ENCODE assay signal across 18 cellular contexts in the genomic region with DNA sequence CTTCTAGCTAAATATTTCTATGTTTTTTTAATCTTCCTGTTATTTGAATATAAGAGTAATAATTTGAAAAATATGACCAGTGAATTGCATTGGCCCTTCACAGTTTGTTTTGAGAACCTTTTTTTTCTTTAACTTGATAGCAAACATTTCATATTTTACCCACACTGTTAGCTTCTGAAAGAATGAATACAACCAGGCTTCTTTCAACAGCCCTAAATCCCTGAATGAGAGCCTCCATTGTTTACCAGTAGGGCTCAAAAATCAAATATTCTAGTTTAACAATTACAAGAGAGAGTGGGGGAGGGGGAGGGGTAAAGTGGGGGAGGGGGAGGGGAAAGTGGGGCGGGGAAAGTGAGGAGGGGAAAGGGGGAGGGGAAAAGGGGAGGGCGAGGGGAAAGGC. TPM values are rescaled to one million over a fixed set of nuclear protein-coding genes. Genes with fewer than 3 reads are reported as not detected.
A peak's percentile ranks its signal among the peaks of the same experiment; 100 is the strongest.
DNase-seq lines count a peak whose midpoint lies in the region; ATAC-seq and TF ChIP-seq lines count a peak whose summit lies in the region.
"Had no signal": no experiment of that assay in that cellular context is flagged by ENCODE, and none has a peak within 500 bp of the region (broad histone marks: within the 10 kb centered on the region; RNA-seq: fewer than 3 reads in every experiment).

No MANE protein-coding gene starts in this region.

- H3K9me3 ChIP-seq in SK-N-SH = no peaks in the 10 kb centered on the region
- H3K9me3 ChIP-seq: BE2C had no signal

- WGBS in SK-N-SH (ENCODE audit: low lambda C conversion rate) = 71% methylated on average over 2 of the region's 2 CpGs

- H2AFZ ChIP-seq in SK-N-SH (ENCODE audit: low read depth) = no peak overlapping the region

- DNase-seq in SK-N-SH = peak; percentile 27
- peak; percentile 44 for DNase-seq in midbrain (lab: John Stamatoyannopoulos, UW)
- no peak for DNase-seq in NCI-H2029 (lab: John Stamatoyannopoulos, UW)
- no peak for DNase-seq in NCI-H526 (lab: John Stamatoyannopoulos, UW)
- DNase-seq: BE2C; Calu3; CD8-positive, alpha-beta memory T cell; DMS79 treated with DMSO at 0.1 percent for 48 hours; Kasumi-1; NCI-H1105; NCI-H1436 treated with DMSO at 0.1 percent for 48 hours; NCI-H2029 treated with DMSO at 0.1 percent for 48 hours had no signal

- TF ChIP-seq RAD21 in SK-N-SH (IDR thresholded peaks at IDR 0.05; ENCODE audit: low read length) = no peak

- CTCF ChIA-PET in SK-N-SH (lab: Yijun Ruan, JAX) = interaction anchor here (1.6 kb wide), 1 partner anchor 31 kb away, joined by 4 read pairs; no protein-coding TSS in a partner anchor

- POLR2A ChIA-PET in SK-N-SH (lab: Yijun Ruan, JAX) = no interaction called here

- H3K27ac ChIP-seq in SK-N-SH (ENCODE audit: low read depth in 2 of 2, low read length in 1 of 2) (no peak overlapping the region), cingulate gyrus (ENCODE audit: low read depth, low read length) (peak overlapping the region; percentile 50)
- H3K27ac ChIP-seq: 22Rv1 had no signal

- H3K27me3 ChIP-seq in SK-N-SH (ENCODE audit: insufficient read depth) = no peaks in the 10 kb centered on the region
- H3K27me3 ChIP-seq: BE2C had no signal

- H3K36me3 ChIP-seq in SK-N-SH (replicated peaks in 1 of 2; ENCODE audit: control insufficient read depth in 1 of 2, insufficient read depth in 2 of 2, low read length in 1 of 2) = no peaks in the 10 kb centered on the region
- H3K36me3 ChIP-seq: BE2C had no signal

- H4K20me1 ChIP-seq in SK-N-SH (ENCODE audit: insufficient read depth) = no peaks in the 10 kb centered on the region

- no peak overlapping the region for H3K9ac ChIP-seq in SK-N-SH

- no peak overlapping the region for H3K4me2 ChIP-seq in SK-N-SH

- no peaks in the 10 kb centered on the region for H3F3A ChIP-seq in SK-N-SH (replicated peaks; ENCODE audit: insufficient read depth)

- H3K4me1 ChIP-seq in SK-N-SH (ENCODE audit: control insufficient read depth in 1 of 2, insufficient read depth in 2 of 2, low read depth in 1 of 2, low read length in 1 of 2) = no peaks in the 10 kb centered on the region
- H3K4me1 ChIP-seq: BE2C had no signal

- no peaks in the 10 kb centered on the region for H3K79me2 ChIP-seq in SK-N-SH (ENCODE audit: insufficient read depth)

- no peak for ATAC-seq in SK-N-SH treated with all-trans-retinoic acid at 6 μM for 48 hours
- ATAC-seq in HG03039 (IDR thresholded peaks at IDR 0.05; ENCODE audit: unreplicated experiment) = no peak
- no peak for ATAC-seq in GM21381 (IDR thresholded peaks at IDR 0.05; ENCODE audit: unreplicated experiment)

- no peak for TF ChIP-seq EP300 in SK-N-SH (IDR thresholded peaks at IDR 0.05; ENCODE audit: borderline replicate concordance in 1 of 2, low read depth in 1 of 2, low read length in 1 of 2)

- H3K9me2 ChIP-seq in SK-N-SH = no peaks in the 10 kb centered on the region

- H3K4me3 ChIP-seq in SK-N-SH (ENCODE audit: low read depth in 2 of 2, low read length in 1 of 2) = no peak overlapping the region
- H3K4me3 ChIP-seq: K562 had no signal

- no peak for TF ChIP-seq CTCF in SK-N-SH (IDR thresholded peaks at IDR 0.05)

TF ChIP-seq in SK-N-SH, 30 proteins besides CTCF, POLR2A, EP300 and RAD21 (continues in another document):
- TF ChIP-seq SMC3 (IDR thresholded peaks at IDR 0.05; ENCODE audit: low read depth, low read length) (no peak), GABPA (IDR thresholded peaks at IDR 0.05; ENCODE audit: low read depth) (no peak), FOXJ3 (CRISPR knock-in tag; IDR thresholded peaks at IDR 0.05) (no peak), POLR2AphosphoS5 (IDR thresholded peaks at IDR 0.05; ENCODE audit: low read depth, low read length) (no peak), TAF1 (IDR thresholded peaks at IDR 0.05; ENCODE audit: borderline replicate concordance, low read depth, low read length) (no peak), RCOR1 (IDR thresholded peaks at IDR 0.05; ENCODE audit: low read length) (no peak), CHD2 (IDR thresholded peaks at IDR 0.05; ENCODE audit: low read length, partially characterized antibody) (no peak), JUND (IDR thresholded peaks at IDR 0.05) (no peak), FOSL2 (IDR thresholded peaks at IDR 0.05; ENCODE audit: borderline replicate concordance, low read depth) (no peak), ELF1 (IDR thresholded peaks at IDR 0.05) (no peak), YY1 (IDR thresholded peaks at IDR 0.05; ENCODE audit: low read depth) (no peak)
- TF ChIP-seq, protein P1, sequence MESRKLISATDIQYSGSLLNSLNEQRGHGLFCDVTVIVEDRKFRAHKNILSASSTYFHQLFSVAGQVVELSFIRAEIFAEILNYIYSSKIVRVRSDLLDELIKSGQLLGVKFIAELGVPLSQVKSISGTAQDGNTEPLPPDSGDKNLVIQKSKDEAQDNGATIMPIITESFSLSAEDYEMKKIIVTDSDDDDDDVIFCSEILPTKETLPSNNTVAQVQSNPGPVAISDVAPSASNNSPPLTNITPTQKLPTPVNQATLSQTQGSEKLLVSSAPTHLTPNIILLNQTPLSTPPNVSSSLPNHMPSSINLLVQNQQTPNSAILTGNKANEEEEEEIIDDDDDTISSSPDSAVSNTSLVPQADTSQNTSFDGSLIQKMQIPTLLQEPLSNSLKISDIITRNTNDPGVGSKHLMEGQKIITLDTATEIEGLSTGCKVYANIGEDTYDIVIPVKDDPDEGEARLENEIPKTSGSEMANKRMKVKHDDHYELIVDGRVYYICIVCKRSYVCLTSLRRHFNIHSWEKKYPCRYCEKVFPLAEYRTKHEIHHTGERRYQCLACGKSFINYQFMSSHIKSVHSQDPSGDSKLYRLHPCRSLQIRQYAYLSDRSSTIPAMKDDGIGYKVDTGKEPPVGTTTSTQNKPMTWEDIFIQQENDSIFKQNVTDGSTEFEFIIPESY (IDR thresholded peaks at IDR 0.05; ENCODE audit: borderline replicate concordance, low read depth) = no peak
- TF ChIP-seq, protein P2, sequence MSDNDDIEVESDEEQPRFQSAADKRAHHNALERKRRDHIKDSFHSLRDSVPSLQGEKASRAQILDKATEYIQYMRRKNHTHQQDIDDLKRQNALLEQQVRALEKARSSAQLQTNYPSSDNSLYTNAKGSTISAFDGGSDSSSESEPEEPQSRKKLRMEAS (IDR thresholded peaks at IDR 0.05; ENCODE audit: low read depth) = no peak
- TF ChIP-seq, protein P3, sequence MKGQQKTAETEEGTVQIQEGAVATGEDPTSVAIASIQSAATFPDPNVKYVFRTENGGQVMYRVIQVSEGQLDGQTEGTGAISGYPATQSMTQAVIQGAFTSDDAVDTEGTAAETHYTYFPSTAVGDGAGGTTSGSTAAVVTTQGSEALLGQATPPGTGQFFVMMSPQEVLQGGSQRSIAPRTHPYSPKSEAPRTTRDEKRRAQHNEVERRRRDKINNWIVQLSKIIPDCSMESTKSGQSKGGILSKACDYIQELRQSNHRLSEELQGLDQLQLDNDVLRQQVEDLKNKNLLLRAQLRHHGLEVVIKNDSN (IDR thresholded peaks at IDR 0.05; ENCODE audit: borderline replicate concordance, low read depth) = no peak

TF ChIP-seq in SK-N-SH treated with all-trans-retinoic acid at 6 μM for 48 hours, 23 proteins besides CTCF, POLR2A, EP300 and RAD21:
- TF ChIP-seq, protein P4, sequence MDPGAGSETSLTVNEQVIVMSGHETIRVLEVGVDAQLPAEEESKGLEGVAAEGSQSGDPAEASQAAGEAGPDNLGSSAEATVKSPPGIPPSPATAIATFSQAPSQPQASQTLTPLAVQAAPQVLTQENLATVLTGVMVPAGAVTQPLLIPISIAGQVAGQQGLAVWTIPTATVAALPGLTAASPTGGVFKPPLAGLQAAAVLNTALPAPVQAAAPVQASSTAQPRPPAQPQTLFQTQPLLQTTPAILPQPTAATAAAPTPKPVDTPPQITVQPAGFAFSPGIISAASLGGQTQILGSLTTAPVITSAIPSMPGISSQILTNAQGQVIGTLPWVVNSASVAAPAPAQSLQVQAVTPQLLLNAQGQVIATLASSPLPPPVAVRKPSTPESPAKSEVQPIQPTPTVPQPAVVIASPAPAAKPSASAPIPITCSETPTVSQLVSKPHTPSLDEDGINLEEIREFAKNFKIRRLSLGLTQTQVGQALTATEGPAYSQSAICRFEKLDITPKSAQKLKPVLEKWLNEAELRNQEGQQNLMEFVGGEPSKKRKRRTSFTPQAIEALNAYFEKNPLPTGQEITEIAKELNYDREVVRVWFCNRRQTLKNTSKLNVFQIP (CRISPR knock-in tag; IDR thresholded peaks at IDR 0.05; ENCODE audit: borderline replicate concordance, low read depth) = no peak
- TF ChIP-seq ZNF8 (CRISPR knock-in tag; IDR thresholded peaks at IDR 0.05) (no peak), ZC3H10 (CRISPR knock-in tag; IDR thresholded peaks at IDR 0.05) (no peak)
- TF ChIP-seq, protein P5, sequence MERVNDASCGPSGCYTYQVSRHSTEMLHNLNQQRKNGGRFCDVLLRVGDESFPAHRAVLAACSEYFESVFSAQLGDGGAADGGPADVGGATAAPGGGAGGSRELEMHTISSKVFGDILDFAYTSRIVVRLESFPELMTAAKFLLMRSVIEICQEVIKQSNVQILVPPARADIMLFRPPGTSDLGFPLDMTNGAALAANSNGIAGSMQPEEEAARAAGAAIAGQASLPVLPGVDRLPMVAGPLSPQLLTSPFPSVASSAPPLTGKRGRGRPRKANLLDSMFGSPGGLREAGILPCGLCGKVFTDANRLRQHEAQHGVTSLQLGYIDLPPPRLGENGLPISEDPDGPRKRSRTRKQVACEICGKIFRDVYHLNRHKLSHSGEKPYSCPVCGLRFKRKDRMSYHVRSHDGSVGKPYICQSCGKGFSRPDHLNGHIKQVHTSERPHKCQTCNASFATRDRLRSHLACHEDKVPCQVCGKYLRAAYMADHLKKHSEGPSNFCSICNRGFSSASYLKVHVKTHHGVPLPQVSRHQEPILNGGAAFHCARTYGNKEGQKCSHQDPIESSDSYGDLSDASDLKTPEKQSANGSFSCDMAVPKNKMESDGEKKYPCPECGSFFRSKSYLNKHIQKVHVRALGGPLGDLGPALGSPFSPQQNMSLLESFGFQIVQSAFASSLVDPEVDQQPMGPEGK (CRISPR knock-in tag; IDR thresholded peaks at IDR 0.05; ENCODE audit: borderline replicate concordance) = no peak
- TF ChIP-seq, protein P6, sequence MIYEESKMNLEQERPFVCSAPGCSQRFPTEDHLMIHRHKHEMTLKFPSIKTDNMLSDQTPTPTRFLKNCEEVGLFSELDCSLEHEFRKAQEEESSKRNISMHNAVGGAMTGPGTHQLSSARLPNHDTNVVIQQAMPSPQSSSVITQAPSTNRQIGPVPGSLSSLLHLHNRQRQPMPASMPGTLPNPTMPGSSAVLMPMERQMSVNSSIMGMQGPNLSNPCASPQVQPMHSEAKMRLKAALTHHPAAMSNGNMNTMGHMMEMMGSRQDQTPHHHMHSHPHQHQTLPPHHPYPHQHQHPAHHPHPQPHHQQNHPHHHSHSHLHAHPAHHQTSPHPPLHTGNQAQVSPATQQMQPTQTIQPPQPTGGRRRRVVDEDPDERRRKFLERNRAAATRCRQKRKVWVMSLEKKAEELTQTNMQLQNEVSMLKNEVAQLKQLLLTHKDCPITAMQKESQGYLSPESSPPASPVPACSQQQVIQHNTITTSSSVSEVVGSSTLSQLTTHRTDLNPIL (CRISPR knock-in tag; IDR thresholded peaks at IDR 0.05; ENCODE audit: low read depth) = no peak

RNA-seq across cellular contexts. Expression of a gene that starts 14.5 kb away (rescaled TPM):
- polyA plus RNA-seq in SK-N-SH (2012; rRNA removed) = 20.4 and 22.1 TPM in 2 replicates
- 31.1 and 45.3 TPM in 2 replicates for polyA plus RNA-seq in SK-N-SH (2012; cell fraction: cytosol; rRNA removed)
- 18.8 and 36.6 TPM in 2 replicates for polyA plus RNA-seq in SK-N-SH (2012; cell fraction: nucleus; rRNA removed)

Comparison
In these comparisons a context has a peak if more than half of its experiments do, and no peak if none do; other contexts are left out.
1. DNase-seq: peak in SK-N-SH (single experiment) and midbrain (single experiment); none in NCI-H2029 (single experiment) and NCI-H526 (0 of 2).